1 cellular context compared by ENCODE assay signal in genomic region chr15:40891810-40892448, GRCh38.
TF ChIP-seq lines count a peak whose summit lies in the region.

No MANE protein-coding gene starts in this region.

TF ChIP-seq in GM23338, 12 proteins besides CTCF, POLR2A, EP300 and RAD21 (continued from another document):
- TF ChIP-seq ZNF462 (CRISPR knock-in tag; IDR thresholded peaks at IDR 0.05): no peak
- TF ChIP-seq EZH2 (IDR thresholded peaks at IDR 0.05; ENCODE audit: low read depth, unreplicated experiment): no peak
- TF ChIP-seq ZNF331 (CRISPR knock-in tag; IDR thresholded peaks at IDR 0.05; ENCODE audit: low read depth): no peak
- TF ChIP-seq CREB1 (CRISPR knock-in tag; IDR thresholded peaks at IDR 0.05; ENCODE audit: low read depth): no peak
- no peak for TF ChIP-seq JUNB (IDR thresholded peaks at IDR 0.05; ENCODE audit: unreplicated experiment)
- no peak for TF ChIP-seq STAT1 (IDR thresholded peaks at IDR 0.05; ENCODE audit: unreplicated experiment)
